10 cellular contexts compared by ENCODE assay signal in the genomic region with DNA sequence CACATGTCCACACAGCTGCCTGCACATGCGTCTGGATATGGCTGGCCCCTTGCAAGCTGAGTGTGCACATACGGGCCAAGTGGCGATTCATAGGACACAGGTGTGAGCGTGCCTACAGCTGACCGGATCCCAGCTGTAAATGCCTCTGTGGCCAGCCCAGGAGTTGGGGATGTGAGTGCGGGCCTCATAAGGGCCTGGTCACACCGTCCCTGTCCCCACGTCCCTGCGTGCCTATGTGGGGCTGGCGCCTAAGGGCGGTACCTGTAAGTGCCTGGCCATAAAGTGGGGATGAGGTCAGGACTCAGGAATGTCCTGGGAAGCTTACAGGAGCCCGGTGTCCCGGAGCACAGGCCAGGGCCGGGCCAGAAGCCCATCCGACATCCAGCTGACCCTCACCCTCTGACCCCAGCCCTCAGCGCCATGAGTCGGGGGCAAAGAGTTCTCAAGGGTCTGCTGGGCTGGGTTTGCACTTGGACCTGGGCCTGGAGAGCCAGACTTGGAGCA. TPM values are rescaled to one million over a fixed set of nuclear protein-coding genes. Genes with fewer than 3 reads are reported as not detected.
A peak's percentile ranks its signal among the peaks of the same experiment; 100 is the strongest.
DNase-seq lines count a peak whose midpoint lies in the region; ATAC-seq and TF ChIP-seq lines count a peak whose summit lies in the region.
"Had no signal": no experiment of that assay in that cellular context is flagged by ENCODE, and none has a peak within 500 bp of the region (broad histone marks: within the 10 kb centered on the region; RNA-seq: fewer than 3 reads in every experiment).

No MANE protein-coding gene starts in this region.

- in situ Hi-C loops in transverse colon (cut with MboI; ENCODE audit: low pct_ligation_motif_present in 1 of 4, low pct_unique_long_range_greater_than_20kb in 1 of 4, low sequenced_read_pairs in 3 of 4) = no loop called here

- H3K4me1 Mint-ChIP-seq in activated naive CD4-positive, alpha-beta T cell treated with anti-CD3 and anti-CD28 coated beads, Interleukin-2, amount 50 U/mL, for 24 hours = peaks cover 39% of the 10 kb centered on the region
- H3K4me1 Mint-ChIP-seq in T-cell = peaks cover 32 to 42% (median 40%) of the 10 kb centered on the region in 3 donors

- H3K27me3 ChIP-seq in transverse colon (peaks cover 43% of the 10 kb centered on the region), uterus (peaks cover 17 to 45% of the 10 kb centered on the region in 2 donors)

- H3K9me3 ChIP-seq in transverse colon (no peaks in the 10 kb centered on the region), uterus (no peaks in the 10 kb centered on the region)

- H3K27ac ChIP-seq in transverse colon (peak overlapping the region; percentile 5 to 79 (median 38)), uterus (no peak overlapping the region)
- H3K27ac ChIP-seq: parathyroid adenoma had no signal

- ATAC-seq in T-cell (replicated peaks in 1 of 4) (no peak), HG03469 (IDR thresholded peaks at IDR 0.05; ENCODE audit: unreplicated experiment) (no peak), HG02840 (IDR thresholded peaks at IDR 0.05; ENCODE audit: low FRiP score, unreplicated experiment) (no peak)

- H3K36me3 Mint-ChIP-seq in activated naive CD4-positive, alpha-beta T cell treated with anti-CD3 and anti-CD28 coated beads, Interleukin-2, amount 50 U/mL, for 24 hours = peaks cover 3% of the 10 kb centered on the region
- peaks cover 10% of the 10 kb centered on the region for H3K36me3 Mint-ChIP-seq in T-cell

- POLR2A ChIA-PET in T-cell (lab: Charles Lee) = interaction anchor here in 1 of 2 donors (1.3 kb wide), 1 partner anchor 10 kb away, joined by 5 read pairs; no protein-coding TSS in a partner anchor

- no peak for TF ChIP-seq EP300 in transverse colon (IDR thresholded peaks at IDR 0.05; ENCODE audit: low read depth)

- H3K36me3 ChIP-seq in transverse colon (no peaks in the 10 kb centered on the region), uterus (no peaks in the 10 kb centered on the region)

- no peak overlapping the region for H3K27ac Mint-ChIP-seq in activated naive CD4-positive, alpha-beta T cell treated with anti-CD3 and anti-CD28 coated beads, Interleukin-2, amount 50 U/mL, for 24 hours
- peak overlapping the region; percentile 61 to 71 for H3K27ac Mint-ChIP-seq in T-cell

- H3K4me3 Mint-ChIP-seq in activated naive CD4-positive, alpha-beta T cell treated with anti-CD3 and anti-CD28 coated beads, Interleukin-2, amount 50 U/mL, for 24 hours = peak overlapping the region; percentile 30
- H3K4me3 Mint-ChIP-seq in T-cell = peak overlapping the region; percentile 58 to 90 (median 70)

- TF ChIP-seq CTCF in transverse colon (IDR thresholded peaks at IDR 0.05) (no peak), uterus (IDR thresholded peaks at IDR 0.05) (no peak)

- H3K9me3 Mint-ChIP-seq in activated naive CD4-positive, alpha-beta T cell treated with anti-CD3 and anti-CD28 coated beads, Interleukin-2, amount 50 U/mL, for 24 hours = no peaks in the 10 kb centered on the region
- no peaks in the 10 kb centered on the region for H3K9me3 Mint-ChIP-seq in T-cell

- no peak for DNase-seq in activated naive CD4-positive, alpha-beta T cell (lab: John Stamatoyannopoulos, UW)
- no peak for DNase-seq in T-cell
- DNase-seq in islet precursor cell = peak; percentile 94
- peak; percentile 82 for DNase-seq in transverse colon
- no peak for DNase-seq in uterus
- DNase-seq: NCI-H748 treated with DMSO at 0.1 percent for 48 hours had no signal

- CTCF ChIA-PET in T-cell (lab: Charles Lee) = interaction anchor here in 1 of 2 donors (1.1 kb wide), 1 partner anchor 25 kb away, joined by 3 read pairs; no protein-coding TSS in a partner anchor

- WGBS in transverse colon (ENCODE audit: low coverage in 1 of 2), 2 donors = 23% methylated on average over 13 of the region's 17 CpGs; no CpG with 5 or more reads in 1 of the 2 donors

- H3K4me3 ChIP-seq in transverse colon = no peak overlapping the region
- H3K4me3 ChIP-seq in uterus = no peak overlapping the region

- H3K4me1 ChIP-seq in transverse colon = peaks cover 34 to 57% (median 50%) of the 10 kb centered on the region in 4 donors
- H3K4me1 ChIP-seq in uterus = peaks cover 0 to 15% of the 10 kb centered on the region in 2 donors

- TF ChIP-seq POLR2A in transverse colon (IDR thresholded peaks at IDR 0.05) = peak; percentile 39
- no peak for TF ChIP-seq POLR2A in uterus (IDR thresholded peaks at IDR 0.05)

- H3K27me3 Mint-ChIP-seq in activated naive CD4-positive, alpha-beta T cell treated with anti-CD3 and anti-CD28 coated beads, Interleukin-2, amount 50 U/mL, for 24 hours = no peaks in the 10 kb centered on the region
- no peaks in the 10 kb centered on the region for H3K27me3 Mint-ChIP-seq in T-cell

- intact Hi-C loops in transverse colon (cut with DNase I; ENCODE audit: low total_unique reads) = no loop called here
- intact Hi-C loops in uterus (cut with DNase I; ENCODE audit: low total_unique reads) = no loop called here

RNA-seq across cellular contexts. Expression of gene ARHGAP45, which starts 1.3 kb away (rescaled TPM):
- total RNA-seq in T-cell = 1,000 to 10,000 TPM in 3 of 5 donors, 100 to 1,000 TPM in 2; 729 to 1,130 (median 1,073) TPM
- 100 to 1,000 TPM in 1 of 4 donors, 10 to 100 TPM in 2, 1 to 10 TPM in 1; 10.0 to 174 (median 76.9) TPM for total RNA-seq in transverse colon
- 100 to 1,000 TPM in 1 of 4 donors, 1 to 10 TPM in 3; 4.1 to 154 (median 8.6) TPM for total RNA-seq in uterus

RNA-seq across cellular contexts. Expression of gene ABCA7, which starts 25.8 kb away (rescaled TPM):
- total RNA-seq in T-cell (100 to 1,000 TPM; 166 to 217 (median 178) TPM), transverse colon (100 to 1,000 TPM in 1 of 4 donors, 10 to 100 TPM in 3; 47.1 to 128 (median 82.0) TPM), uterus (10 to 100 TPM in 1 of 4 donors, 1 to 10 TPM in 2, under 1 TPM in 1; 0.59 to 10.4 (median 2.7) TPM)

RNA-seq across cellular contexts. Expression of gene POLR2E, which starts 29.5 kb away (rescaled TPM):
- total RNA-seq in T-cell = 100 to 1,000 TPM in 3 of 5 donors, 10 to 100 TPM in 2; 75.7 to 119 (median 101) TPM
- 100 to 1,000 TPM in 2 of 4 donors, 10 to 100 TPM in 2; 74.8 to 167 (median 103) TPM for total RNA-seq in transverse colon
- total RNA-seq in uterus = 100 to 1,000 TPM in 1 of 4 donors, 10 to 100 TPM in 3; 13.6 to 112 (median 59.8) TPM

RNA-seq across cellular contexts. Expression of gene GPX4, which starts 38.1 kb away (rescaled TPM):
- 100 to 1,000 TPM; 139 to 221 (median 196) TPM for total RNA-seq in T-cell
- total RNA-seq in transverse colon = 100 to 1,000 TPM; 115 to 426 (median 261) TPM
- total RNA-seq in uterus = 100 to 1,000 TPM in 3 of 4 donors, 10 to 100 TPM in 1; 68.2 to 357 (median 163) TPM

RNA-seq across cellular contexts. Expression of gene CNN2, which starts 39.2 kb away (rescaled TPM):
- 100 to 1,000 TPM; 239 to 385 (median 314) TPM for total RNA-seq in T-cell
- 10 to 100 TPM; 39.2 to 57.6 (median 48.2) TPM for total RNA-seq in transverse colon
- total RNA-seq in uterus = 100 to 1,000 TPM in 2 of 4 donors, 10 to 100 TPM in 2; 14.3 to 186 (median 88.5) TPM

Comparison
In these comparisons a context has a peak if more than half of its experiments do, and no peak if none do; other contexts are left out.
1. DNase-seq: peak in islet precursor cell (single experiment) and transverse colon (single experiment); none in activated naive CD4-positive, alpha-beta T cell (0 of 4), T-cell (0 of 34) and uterus (0 of 2).
2. H3K27ac ChIP-seq: peak in transverse colon (4 of 4); none in uterus (0 of 2).
3. RNA of gene ARHGAP45, which starts 1.3 kb away (total RNA-seq): 729 to 1,130 TPM in T-cell; 10.0 to 174 TPM in transverse colon and 4.1 to 154 TPM in uterus; every median in the first group is over 4 times any median in the second.
4. RNA of gene ABCA7, which starts 25.8 kb away (total RNA-seq): 166 to 217 TPM in T-cell and 47.1 to 128 TPM in transverse colon; 0.59 to 10.4 TPM in uterus; every median in the first group is over 4 times any median in the second.